Comparison of ENCODE assay signal across 9 cellular contexts in the genomic region with DNA sequence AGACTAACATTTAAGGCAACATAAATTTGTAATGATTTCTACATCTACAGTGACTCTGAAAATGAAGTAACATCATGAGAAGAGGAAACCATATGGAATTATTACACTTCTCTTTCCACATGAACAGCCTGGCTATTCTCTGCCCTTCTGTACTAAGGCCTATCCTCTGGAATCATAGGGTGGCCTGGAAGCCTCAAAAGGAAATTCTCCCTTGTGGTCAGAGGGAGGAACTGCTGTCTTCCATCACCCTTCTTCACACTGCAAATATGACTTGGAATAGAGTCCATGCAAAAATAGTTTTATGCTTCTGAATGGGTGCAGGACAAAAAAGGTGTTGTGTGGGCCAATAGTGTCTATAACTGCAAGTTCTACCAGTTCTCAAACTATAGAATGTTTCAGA. TPM values are rescaled to one million over a fixed set of nuclear protein-coding genes. Genes with fewer than 3 reads are reported as not detected.
DNase-seq lines count a peak whose midpoint lies in the region; ATAC-seq and TF ChIP-seq lines count a peak whose summit lies in the region.
"Had no signal": no experiment of that assay in that cellular context is flagged by ENCODE, and none has a peak within 500 bp of the region (broad histone marks: within the 10 kb centered on the region; RNA-seq: fewer than 3 reads in every experiment).

No MANE protein-coding gene starts in this region.

- H3K36me3 Mint-ChIP-seq in CD4-positive, alpha-beta memory T cell = peaks cover 0 to under 1% of the 10 kb centered on the region in 2 donors
- H3K36me3 Mint-ChIP-seq: activated naive CD4-positive, alpha-beta T cell treated with anti-CD3 and anti-CD28 coated beads, Interleukin-2, amount 50 U/mL, for 24 hours had no signal

- no peaks in the 10 kb centered on the region for H3K4me1 ChIP-seq in CD4-positive, alpha-beta memory T cell (ENCODE audit: insufficient read depth, low read length)

- peak; percentile 64 for TF ChIP-seq CTCF in VCaP (conservative IDR thresholded peaks at IDR 0.05)

- no peaks in the 10 kb centered on the region for H3K4me1 Mint-ChIP-seq in CD4-positive, alpha-beta memory T cell
- H3K4me1 Mint-ChIP-seq: activated naive CD4-positive, alpha-beta T cell treated with anti-CD3 and anti-CD28 coated beads, Interleukin-2, amount 50 U/mL, for 24 hours had no signal

- no peak overlapping the region for H3K4me3 ChIP-seq in CD4-positive, alpha-beta memory T cell (ENCODE audit: low read length in 2 of 2)

- H3K4me3 Mint-ChIP-seq in CD4-positive, alpha-beta memory T cell = no peak overlapping the region
- H3K4me3 Mint-ChIP-seq: activated naive CD4-positive, alpha-beta T cell treated with anti-CD3 and anti-CD28 coated beads, Interleukin-2, amount 50 U/mL, for 24 hours had no signal

- H3K27me3 ChIP-seq in CD4-positive, alpha-beta memory T cell (ENCODE audit: insufficient read depth, low read length) = no peaks in the 10 kb centered on the region

- no peaks in the 10 kb centered on the region for H3K9me3 ChIP-seq in CD4-positive, alpha-beta memory T cell (ENCODE audit: control insufficient read depth in 1 of 2, low read length in 2 of 2)

- DNase-seq in D341Med (ENCODE audit: low spot score) = peak; percentile 49
- no peak for DNase-seq in left lobe of liver (ENCODE audit: low spot score)
- no peak for DNase-seq in caudate nucleus (lab: John Stamatoyannopoulos, UW)
- DNase-seq in NCI-H345 (lab: John Stamatoyannopoulos, UW) = no peak
- DNase-seq in CD4-positive, alpha-beta memory T cell = no peak

- peaks cover 2% of the 10 kb centered on the region in 2 donors for H3K27me3 Mint-ChIP-seq in CD4-positive, alpha-beta memory T cell

- no peaks in the 10 kb centered on the region for H3K36me3 ChIP-seq in CD4-positive, alpha-beta memory T cell (ENCODE audit: insufficient read depth, low read length)

- no peak overlapping the region for H3K27ac Mint-ChIP-seq in CD4-positive, alpha-beta memory T cell
- H3K27ac Mint-ChIP-seq: activated naive CD4-positive, alpha-beta T cell treated with anti-CD3 and anti-CD28 coated beads, Interleukin-2, amount 50 U/mL, for 24 hours had no signal

- intact Hi-C loops in CD4-positive, alpha-beta memory T cell (cut with micrococcal nuclease) = no loop called here

- POLR2A ChIA-PET in CD4-positive, alpha-beta memory T cell (lab: Charles Lee; ENCODE audit: partially characterized antibody) = no interaction called here

- ATAC-seq in HG02884 (IDR thresholded peaks at IDR 0.05; ENCODE audit: unreplicated experiment) (peak; percentile 72), left lobe of liver (peak; percentile 90)
- ATAC-seq in activated CD4-positive, CD25-positive, alpha-beta regulatory T cell treated with anti-CD3 and anti-CD28 coated beads, Interleukin-2, amount 50 U/mL, for 24 hours = no peak

- no peak overlapping the region for H3K27ac ChIP-seq in VCaP
- no peak overlapping the region for H3K27ac ChIP-seq in caudate nucleus (ENCODE audit: low read depth, low read length)
- H3K27ac ChIP-seq in CD4-positive, alpha-beta memory T cell (ENCODE audit: low read depth, low read length) = no peak overlapping the region

- peaks cover 0 to 16% (median 6%) of the 10 kb centered on the region in 8 donors for H3K9me3 Mint-ChIP-seq in CD4-positive, alpha-beta memory T cell
- H3K9me3 Mint-ChIP-seq: activated naive CD4-positive, alpha-beta T cell treated with anti-CD3 and anti-CD28 coated beads, Interleukin-2, amount 50 U/mL, for 24 hours had no signal

- CTCF ChIA-PET in CD4-positive, alpha-beta memory T cell (lab: Charles Lee; ENCODE audit: partially characterized antibody) = no interaction called here

RNA-seq across cellular contexts. Expression of a gene that starts 44.6 kb away (rescaled TPM):
- total RNA-seq in left lobe of liver = 30.3 TPM
- under 1 TPM; 0.41 to 0.50 TPM for total RNA-seq in CD4-positive, alpha-beta memory T cell
- polyA plus RNA-seq in CD4-positive, alpha-beta memory T cell = under 1 TPM; 0.07 to 0.15 TPM

RNA-seq across cellular contexts. Expression of a gene that starts 49.3 kb away (rescaled TPM):
- 0.45 TPM for total RNA-seq in left lobe of liver
- total RNA-seq in CD4-positive, alpha-beta memory T cell = under 1 TPM; 0.22 to 0.23 TPM
- polyA plus RNA-seq in CD4-positive, alpha-beta memory T cell = under 1 TPM in 1 of 2 donors, not detected in 1; 0.06 TPM

Comparison
In these comparisons a context has a peak if more than half of its experiments do, and no peak if none do; other contexts are left out.
1. ATAC-seq: peak in HG02884 (single experiment) and left lobe of liver (single experiment); none in activated CD4-positive, CD25-positive, alpha-beta regulatory T cell treated with anti-CD3 and anti-CD28 coated beads, Interleukin-2, amount 50 U/mL, for 24 hours (0 of 2).
2. RNA of a gene that starts 44.6 kb away (total RNA-seq): 30.3 TPM in left lobe of liver (single experiment); 0.41 to 0.50 TPM in CD4-positive, alpha-beta memory T cell; every median in the first group is over 10 times any median in the second.